In the genomic region with DNA sequence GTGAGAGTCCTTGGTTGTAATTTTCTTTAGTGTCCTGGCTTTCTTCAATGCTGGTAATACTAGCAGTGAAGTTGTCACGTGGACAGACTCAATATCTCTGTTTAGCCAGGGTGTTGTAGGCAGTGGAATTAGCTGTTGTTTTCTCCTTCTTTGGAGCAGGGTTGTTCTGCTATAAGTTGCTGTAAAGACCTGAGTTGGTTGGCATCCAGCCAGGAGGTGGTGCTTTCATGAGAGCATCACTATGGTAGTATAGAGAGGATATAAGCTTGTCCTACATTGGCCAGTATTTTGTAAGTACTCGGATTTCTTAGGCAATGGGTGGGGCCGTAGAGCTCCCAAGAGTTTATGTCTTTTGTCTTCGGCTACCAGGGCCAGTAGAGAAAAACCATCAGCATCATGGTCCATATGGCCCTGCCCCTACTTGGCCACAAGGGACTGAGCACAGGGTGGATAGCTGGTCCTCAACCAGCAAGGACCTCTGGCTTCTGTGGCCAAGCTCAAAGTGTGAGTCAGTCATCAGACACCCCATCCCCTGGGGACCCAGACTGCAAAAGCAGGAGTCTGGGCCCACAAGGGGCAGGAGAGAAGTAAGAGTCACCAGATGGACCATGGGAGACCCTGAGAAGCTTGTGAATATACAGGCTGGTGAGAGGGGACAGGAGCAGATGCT, we compare ENCODE assay signal across 20 cellular contexts.
"Had no signal": no experiment of that assay in that cellular context is flagged by ENCODE, and none has a peak within 500 bp of the region (broad histone marks: within the 10 kb centered on the region; RNA-seq: fewer than 3 reads in every experiment).

No MANE protein-coding gene starts in this region.

- H3K36me3 ChIP-seq: MG63, SJSA1 had no signal

- DNase-seq: Karpas-422, KG1, MG63, NCI-H1092 treated with DMSO at 0.1 percent for 48 hours, NCI-H1436, NCI-H187, NCI-H2029, NCI-H2081 treated with DMSO at 0.1 percent for 48 hours, NCI-H226, NCI-H446, NCI-H510A, NCI-H524 treated with DMSO at 0.1 percent for 48 hours, NCI-H69, NCI-H774, Right ventricle myocardium superior, RPMI8226, SIG-M5 had no signal

- H3K9me3 ChIP-seq: SJSA1 had no signal

- H3K4me3 ChIP-seq: MG63, SJSA1, SK-N-MC had no signal

- FAIRE-seq: RCC 7860 had no signal

- H3K27ac ChIP-seq: SJSA1, SK-N-MC had no signal

- H3K27me3 ChIP-seq: MG63, SJSA1 had no signal
